ENCODE assay signal across 14 cellular contexts in the genomic region with DNA sequence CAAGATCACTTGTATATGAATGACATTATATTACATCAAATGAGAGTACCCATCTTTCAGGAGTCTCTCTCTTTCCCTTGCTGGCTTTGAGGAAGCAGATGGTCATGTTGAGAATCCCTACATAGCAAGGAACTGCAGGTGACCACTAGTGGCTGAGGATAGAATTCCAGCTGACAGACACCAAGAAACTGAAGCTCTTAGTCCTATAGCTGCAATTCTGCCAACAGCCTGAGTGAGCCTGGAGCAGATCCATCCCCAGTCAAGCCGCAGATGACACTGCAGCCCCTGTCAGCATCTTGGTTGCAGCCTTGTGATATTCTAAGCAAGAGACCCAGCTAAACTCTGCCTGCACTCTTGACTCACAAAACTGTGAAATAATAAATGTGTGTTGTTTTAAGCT.
DNase-seq lines count a peak whose midpoint lies in the region; ATAC-seq and TF ChIP-seq lines count a peak whose summit lies in the region.
"Had no signal": no experiment of that assay in that cellular context is flagged by ENCODE, and none has a peak within 500 bp of the region (broad histone marks: within the 10 kb centered on the region; RNA-seq: fewer than 3 reads in every experiment).

No MANE protein-coding gene starts in this region.

- H3K36me3 ChIP-seq in endodermal cell (ENCODE audit: control insufficient read depth, insufficient read depth, low read length) = no peaks in the 10 kb centered on the region
- H3K36me3 ChIP-seq: BLaER1 treated with 17β-estradiol and CSF1 and Interleukin-3, amounts not matched to agents 10 nM and 100 nM had no signal

- 89% methylated on average over 1 of the region's 1 CpG; no CpG with 5 or more reads in 1 of the 2 experiments for WGBS in endodermal cell (ENCODE audit: insufficient coverage in 1 of 2, insufficient read length in 1 of 2), 2 experiments

- TF ChIP-seq CTCF in GM12872 (IDR thresholded peaks at IDR 0.05; ENCODE audit: insufficient read depth, low read depth, low read length) (peak; percentile 27; the same call in 1 of the 3 replicates), endodermal cell (conservative IDR thresholded peaks at IDR 0.05) (peak; percentile 62)

- in situ Hi-C loops in ACHN (cut with HindIII; ENCODE audit: low pct_ligation_motif_present, low pct_unique_long_range_greater_than_20kb, low sequenced_read_pairs) = no loop called here

- no peak overlapping the region for H3K27ac Mint-ChIP-seq in endodermal cell
- H3K27ac Mint-ChIP-seq: IgD-negative memory B cell had no signal

- H3K27ac ChIP-seq in endodermal cell (ENCODE audit: low read depth, low read length) = no peak overlapping the region
- H3K27ac ChIP-seq: BLaER1 treated with 17β-estradiol and CSF1 and Interleukin-3, amounts not matched to agents 10 nM and 100 nM had no signal

- peaks cover 14% of the 10 kb centered on the region for H3K9me3 Mint-ChIP-seq in endodermal cell

- DNase-seq in ACHN (peak; percentile 12), NCI-H69 (lab: John Stamatoyannopoulos, UW) (peak; percentile 77), endodermal cell (peak; percentile 57), AG20443 (ENCODE audit: low spot score) (no peak), NCI-H1930 (lab: John Stamatoyannopoulos, UW) (no peak)
- DNase-seq: effector CD4-positive, alpha-beta T cell; head of caudate nucleus; mesenchymal stem cell; NCI-H345 had no signal

- no peak overlapping the region for H3K4me3 Mint-ChIP-seq in endodermal cell
- H3K4me3 Mint-ChIP-seq: IgD-negative memory B cell had no signal

- H3K9ac ChIP-seq in endodermal cell (ENCODE audit: extremely low read depth, low read length, poor library complexity, severe bottlenecking) = no peak overlapping the region
- H3K9ac ChIP-seq: BLaER1 treated with 17β-estradiol and CSF1 and Interleukin-3, amounts not matched to agents 10 nM and 100 nM had no signal

- peaks cover 21% of the 10 kb centered on the region for H3K9me3 ChIP-seq in endodermal cell (ENCODE audit: control insufficient read depth, low read length)

- no peaks in the 10 kb centered on the region for H3K4me1 ChIP-seq in endodermal cell (ENCODE audit: control insufficient read depth, insufficient read depth, low read length)
- H3K4me1 ChIP-seq: BLaER1 treated with 17β-estradiol and CSF1 and Interleukin-3, amounts not matched to agents 10 nM and 100 nM had no signal

- H3K4me1 Mint-ChIP-seq in endodermal cell = no peaks in the 10 kb centered on the region
- H3K4me1 Mint-ChIP-seq: IgD-negative memory B cell had no signal

- H3K27me3 Mint-ChIP-seq in endodermal cell (ENCODE audit: insufficient read depth) = no peaks in the 10 kb centered on the region
- H3K27me3 Mint-ChIP-seq: IgD-negative memory B cell had no signal

- ATAC-seq in GM21390 (IDR thresholded peaks at IDR 0.05; ENCODE audit: unreplicated experiment) (no peak), HG03571 (IDR thresholded peaks at IDR 0.05; ENCODE audit: unreplicated experiment) (no peak)

- peak overlapping the region; percentile 31 for H3K4me3 ChIP-seq in endodermal cell (ENCODE audit: low read length)
- H3K4me3 ChIP-seq: BLaER1 treated with 17β-estradiol and CSF1 and Interleukin-3, amounts not matched to agents 10 nM and 100 nM had no signal

- H3K36me3 Mint-ChIP-seq in endodermal cell (ENCODE audit: low read depth) = no peaks in the 10 kb centered on the region
- H3K36me3 Mint-ChIP-seq: IgD-negative memory B cell had no signal

- no peaks in the 10 kb centered on the region for H3K27me3 ChIP-seq in endodermal cell (ENCODE audit: control insufficient read depth, insufficient read depth, low read length, poor library complexity, severe bottlenecking)
- H3K27me3 ChIP-seq: BLaER1 treated with 17β-estradiol and CSF1 and Interleukin-3, amounts not matched to agents 10 nM and 100 nM had no signal

Comparison
In these comparisons a context has a peak if more than half of its experiments do, and no peak if none do; other contexts are left out.
1. DNase-seq: peak in ACHN (single experiment), NCI-H69 (single experiment) and endodermal cell (single experiment); none in AG20443 (single experiment) and NCI-H1930 (0 of 2).